In the genomic region with DNA sequence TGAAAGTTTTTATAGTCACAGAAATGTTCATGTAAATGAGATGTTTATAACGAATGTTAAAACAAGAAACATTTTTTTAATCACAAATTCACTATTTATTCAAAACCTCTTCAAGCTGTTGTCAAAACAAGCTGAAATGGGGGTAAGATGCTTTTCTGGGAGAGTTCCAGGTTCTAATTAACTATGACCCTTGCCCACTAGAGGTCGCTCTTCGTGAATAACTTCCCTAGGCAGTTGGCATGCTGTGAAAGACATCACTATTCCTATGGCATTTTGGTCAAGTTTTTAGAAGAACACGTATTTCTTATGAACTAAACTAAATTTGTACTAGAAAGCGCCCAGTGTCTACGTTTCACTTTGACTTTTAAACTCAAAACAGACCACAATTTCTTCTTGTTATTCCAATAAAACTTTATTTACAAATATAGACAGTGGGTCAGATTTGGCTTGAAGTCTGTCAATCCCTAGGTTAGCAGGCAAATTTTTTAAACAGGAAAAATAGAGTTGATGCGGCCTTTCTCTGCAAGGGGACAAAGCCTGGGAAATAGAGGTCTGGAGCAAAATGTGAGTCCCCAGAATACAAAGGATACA, we compare ENCODE assay signal across 8 cellular contexts.
DNase-seq lines count a peak whose midpoint lies in the region; ATAC-seq, FAIRE-seq and TF ChIP-seq lines count a peak whose summit lies in the region.

No MANE protein-coding gene starts in this region.

- TF ChIP-seq POLR2A in GM12892 (IDR thresholded peaks at IDR 0.05; ENCODE audit: low read depth, low read length): no peak
- TF ChIP-seq POLR2A in erythroblast (IDR thresholded peaks at IDR 0.05; ENCODE audit: low read length): no peak

- H3K9me3 Mint-ChIP-seq in activated CD4-positive, alpha-beta T cell treated with anti-CD3 and anti-CD28 coated beads, Interleukin-2, amount 10 ng/mL, durations not matched to agents 7 days and 5 days: peaks cover 11% of the 10 kb centered on the region
- H3K9me3 Mint-ChIP-seq in osteocyte (ENCODE audit: unreplicated experiment): peaks cover 11% of the 10 kb centered on the region

- no peak for ATAC-seq in HG02973 (IDR thresholded peaks at IDR 0.05; ENCODE audit: unreplicated experiment)
- ATAC-seq in HG02840 (IDR thresholded peaks at IDR 0.05; ENCODE audit: low FRiP score, unreplicated experiment): no peak

- no peak overlapping the region for H3K4me3 ChIP-seq in AG10803 (ENCODE audit: low read length)

- no peak overlapping the region for H3K4me3 Mint-ChIP-seq in activated CD4-positive, alpha-beta T cell treated with anti-CD3 and anti-CD28 coated beads, Interleukin-2, amount 10 ng/mL, durations not matched to agents 7 days and 5 days
- no peak overlapping the region for H3K4me3 Mint-ChIP-seq in osteocyte (ENCODE audit: unreplicated experiment)

- peaks cover 13% of the 10 kb centered on the region for H3K36me3 Mint-ChIP-seq in activated CD4-positive, alpha-beta T cell treated with anti-CD3 and anti-CD28 coated beads, Interleukin-2, amount 10 ng/mL, durations not matched to agents 7 days and 5 days (ENCODE audit: low read depth)
- H3K36me3 Mint-ChIP-seq in osteocyte (ENCODE audit: unreplicated experiment): peaks cover 10% of the 10 kb centered on the region

- CTCF ChIA-PET in activated CD4-positive, alpha-beta T cell treated with anti-CD3 and anti-CD28 coated beads, Interleukin-2, amount 10 ng/mL, durations not matched to agents 7 days and 5 days (lab: Charles Lee): interaction anchor here (0.6 to 1.8 kb wide), 3 partner anchors 65 to 321 kb away, joined by 3 to 4 read pairs (median 3); no protein-coding TSS in a partner anchor

- POLR2A ChIA-PET in activated CD4-positive, alpha-beta T cell treated with anti-CD3 and anti-CD28 coated beads, Interleukin-2, amount 10 ng/mL, durations not matched to agents 7 days and 5 days (lab: Charles Lee): no interaction called here

- H3K27ac Mint-ChIP-seq in activated CD4-positive, alpha-beta T cell treated with anti-CD3 and anti-CD28 coated beads, Interleukin-2, amount 10 ng/mL, durations not matched to agents 7 days and 5 days: no peak overlapping the region
- H3K27ac Mint-ChIP-seq in osteocyte (ENCODE audit: unreplicated experiment): no peak overlapping the region

- H3K27me3 Mint-ChIP-seq in activated CD4-positive, alpha-beta T cell treated with anti-CD3 and anti-CD28 coated beads, Interleukin-2, amount 10 ng/mL, durations not matched to agents 7 days and 5 days: no peaks in the 10 kb centered on the region
- H3K27me3 Mint-ChIP-seq in osteocyte (ENCODE audit: unreplicated experiment): no peaks in the 10 kb centered on the region

- peaks cover 14% of the 10 kb centered on the region for H3K4me1 Mint-ChIP-seq in activated CD4-positive, alpha-beta T cell treated with anti-CD3 and anti-CD28 coated beads, Interleukin-2, amount 10 ng/mL, durations not matched to agents 7 days and 5 days
- H3K4me1 Mint-ChIP-seq in osteocyte (ENCODE audit: unreplicated experiment): peaks cover 3% of the 10 kb centered on the region

- DNase-seq in AG10803 (ENCODE audit: low read depth) (peak; percentile 55), GM12892 (ENCODE audit: insufficient read length) (no peak), NCI-H345 (lab: John Stamatoyannopoulos, UW) (peak; percentile 60), erythroblast (lab: John Stamatoyannopoulos, UW) (peak; percentile 78 to 86), osteocyte (ENCODE audit: extremely low spot score, unreplicated experiment) (no peak)
- DNase-seq in activated CD4-positive, alpha-beta T cell treated with anti-CD3 and anti-CD28 coated beads, Interleukin-2, amount 10 ng/mL, durations not matched to agents 7 days and 5 days: peak; percentile 75

- FAIRE-seq in GM12892 (lab: Jason Lieb, UNC): peak; percentile 58

- TF ChIP-seq CTCF in AG10803 (conservative IDR thresholded peaks at IDR 0.05; ENCODE audit: low read length) (peak; percentile 68), osteocyte (IDR thresholded peaks at IDR 0.05) (peak; percentile 65)

Comparison
In these comparisons a context has a peak if more than half of its experiments do, and no peak if none do; other contexts are left out.
1. DNase-seq: peak in AG10803 (single experiment), NCI-H345 (single experiment), activated CD4-positive, alpha-beta T cell treated with anti-CD3 and anti-CD28 coated beads, Interleukin-2, amount 10 ng/mL, durations not matched to agents 7 days and 5 days (single experiment) and erythroblast (2 of 2); none in GM12892 (single experiment) and osteocyte (single experiment).